ENCODE assay signal across 12 cellular contexts in the genomic region with DNA sequence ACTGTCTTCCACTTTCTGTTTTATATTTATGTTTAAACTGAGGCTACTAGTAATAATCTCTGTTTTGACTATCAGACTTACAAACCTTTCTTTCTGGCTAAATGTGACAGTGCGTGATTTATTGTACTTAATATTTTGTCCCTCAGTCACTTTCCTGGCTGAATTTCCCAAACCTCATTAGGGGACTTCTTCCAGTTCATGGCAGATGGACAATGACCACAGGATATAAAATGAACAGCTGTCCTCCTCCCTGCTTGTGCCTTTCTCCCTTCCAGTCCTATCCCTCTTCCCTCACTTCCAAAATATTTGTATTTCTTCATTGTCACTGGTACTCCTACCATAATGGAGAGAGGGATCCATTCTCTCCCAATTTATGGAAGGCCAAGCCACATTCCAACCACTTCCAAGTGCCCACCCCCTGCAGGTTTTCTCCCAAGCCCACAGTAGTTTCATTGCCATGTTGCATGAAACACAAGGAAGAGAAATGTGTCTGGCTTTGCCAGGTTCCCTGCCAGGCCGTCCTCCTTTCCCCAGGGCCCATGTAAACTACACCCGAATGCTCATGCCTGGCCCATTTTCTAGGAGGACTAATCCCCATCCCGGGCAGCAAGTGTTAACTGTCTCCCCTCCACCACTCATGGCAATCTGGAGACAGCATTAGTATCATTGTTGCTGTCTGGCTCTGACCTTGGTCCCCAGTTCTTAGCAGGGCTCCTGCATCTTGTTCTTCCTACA.
"Had no signal": no experiment of that assay in that cellular context is flagged by ENCODE, and none has a peak within 500 bp of the region (broad histone marks: within the 10 kb centered on the region; RNA-seq: fewer than 3 reads in every experiment).

No MANE protein-coding gene starts in this region.

- DNase-seq: activated CD4-positive, alpha-beta memory T cell treated with anti-CD3 and anti-CD28 coated beads, Interleukin-2, amount 10 ng/mL, durations not matched to agents 7 days and 5 days; activated effector memory CD4-positive, alpha-beta T cell treated with Interleukin-2 at 50 U/mL for 16 hours; activated naive CD4-positive, alpha-beta T cell treated with anti-CD3 and anti-CD28 coated beads, Interleukin-2, amount 50 U/mL, for 16 hours; activated T-cell treated with anti-CD3 and anti-CD28 coated beads, Interleukin-2, amount 50 U/mL, for 4 hours; left ventricle myocardium inferior; mucosa of descending colon; natural killer cell; nucleus accumbens; stimulated activated naive CD8-positive, alpha-beta T cell treated with anti-CD3 and anti-CD28 coated beads, Interleukin-15, amount 100 ng/mL, for 72 hours; T-helper 17 cell; upper lobe of left lung; WERI-Rb-1 had no signal

- H3K36me3 Mint-ChIP-seq: natural killer cell had no signal

- H3K27ac Mint-ChIP-seq: activated CD4-positive, alpha-beta memory T cell treated with anti-CD3 and anti-CD28 coated beads, Interleukin-2, amount 10 ng/mL, durations not matched to agents 7 days and 5 days; natural killer cell; stimulated activated naive CD8-positive, alpha-beta T cell treated with anti-CD3 and anti-CD28 coated beads, Interleukin-15, amount 100 ng/mL, for 72 hours; T-helper 17 cell had no signal

- H3K4me1 Mint-ChIP-seq: activated CD4-positive, alpha-beta memory T cell treated with anti-CD3 and anti-CD28 coated beads, Interleukin-2, amount 10 ng/mL, durations not matched to agents 7 days and 5 days; natural killer cell; stimulated activated naive CD8-positive, alpha-beta T cell treated with anti-CD3 and anti-CD28 coated beads, Interleukin-15, amount 100 ng/mL, for 72 hours; T-helper 17 cell had no signal

- H3K9me3 Mint-ChIP-seq: activated CD4-positive, alpha-beta memory T cell treated with anti-CD3 and anti-CD28 coated beads, Interleukin-2, amount 10 ng/mL, durations not matched to agents 7 days and 5 days; activated T-cell treated with anti-CD3 and anti-CD28 coated beads, Interleukin-2, amount 50 U/mL, for 4 hours; natural killer cell; stimulated activated naive CD8-positive, alpha-beta T cell treated with anti-CD3 and anti-CD28 coated beads, Interleukin-15, amount 100 ng/mL, for 72 hours had no signal

- H3K4me3 Mint-ChIP-seq: activated CD4-positive, alpha-beta memory T cell treated with anti-CD3 and anti-CD28 coated beads, Interleukin-2, amount 10 ng/mL, durations not matched to agents 7 days and 5 days; activated T-cell treated with anti-CD3 and anti-CD28 coated beads, Interleukin-2, amount 50 U/mL, for 4 hours; natural killer cell; stimulated activated naive CD8-positive, alpha-beta T cell treated with anti-CD3 and anti-CD28 coated beads, Interleukin-15, amount 100 ng/mL, for 72 hours; T-helper 17 cell had no signal
